ENCODE assay signal across 32 cellular contexts in genomic region chr17:46947236-46947635, GRCh38. TPM values are rescaled to one million over a fixed set of nuclear protein-coding genes. Genes with fewer than 3 reads are reported as not detected.
"Had no signal": no experiment of that assay in that cellular context is flagged by ENCODE, and none has a peak within 500 bp of the region (broad histone marks: within the 10 kb centered on the region; RNA-seq: fewer than 3 reads in every experiment).

No MANE protein-coding gene starts in this region.

- H3K4me3 ChIP-seq: adrenal gland, body of pancreas, cardiac muscle cell, colonic mucosa, gastroesophageal sphincter, skin epidermis, stomach, thyroid gland, upper lobe of right lung had no signal

- H3K36me3 ChIP-seq: adrenal gland, cardiac muscle cell, colonic mucosa, thyroid gland, upper lobe of right lung had no signal

- H3K9me3 Mint-ChIP-seq: activated naive CD8-positive, alpha-beta T cell treated with anti-CD3 and anti-CD28 coated beads for 36 hours; activated T-cell treated with anti-CD3 and anti-CD28 coated beads, Interleukin-2, amount 50 U/mL, for 72 hours; mesothelial cell of epicardium; naive B cell; nephron progenitor cell; stimulated activated naive B cell treated with anti-CD40 and anti-IgM and Interleukin-4, amounts not matched to agents 10 μg/mL and 1 μg/mL and 100 μg/mL, for 72 hours; WTC11 had no signal

- H3K9ac ChIP-seq: parathyroid adenoma had no signal

- DNase-seq: activated CD4-positive, alpha-beta T cell treated with anti-CD3 and anti-CD28 coated beads, Interleukin-2, amount 50 U/mL, for 4 hours; activated naive CD4-positive, alpha-beta T cell treated with Interleukin-2 at 50 U/mL for 16 hours; activated naive CD8-positive, alpha-beta T cell treated with anti-CD3 and anti-CD28 coated beads for 36 hours; activated T-cell treated with anti-CD3 and anti-CD28 coated beads for 4 hours; activated T-cell treated with anti-CD3 and anti-CD28 coated beads, Interleukin-2, amount 50 U/mL, for 72 hours; adrenal gland; aorta; body of pancreas; cerebellar nuclear complex; colonic mucosa; effector memory CD4-positive, alpha-beta T cell; erythroblast; hippocampal formation; naive B cell; nephron progenitor cell; occipital lobe; stimulated activated CD4-positive, alpha-beta T cell treated with anti-CD3 and anti-CD28 coated beads, Interleukin-4, amount 100 ng/mL, for 24 hours; stimulated activated naive B cell treated with anti-CD40 and anti-IgM and Interleukin-4, amounts not matched to agents 10 μg/mL and 1 μg/mL and 100 μg/mL, for 72 hours; stomach; T-helper 2 cell; thyroid gland; upper lobe of right lung had no signal

- H3K27ac Mint-ChIP-seq: activated naive CD8-positive, alpha-beta T cell treated with anti-CD3 and anti-CD28 coated beads for 36 hours; activated T-cell treated with anti-CD3 and anti-CD28 coated beads, Interleukin-2, amount 50 U/mL, for 72 hours; mesothelial cell of epicardium; WTC11 had no signal

- H3K9me3 ChIP-seq: adrenal gland, body of pancreas, colonic mucosa, gastroesophageal sphincter, stomach, thyroid gland, upper lobe of right lung had no signal

- H3K27ac ChIP-seq: adrenal gland, body of pancreas, cardiac muscle cell, colonic mucosa, gastroesophageal sphincter, parathyroid adenoma, skin epidermis, stomach, thyroid gland, upper lobe of right lung had no signal

- H3K36me3 Mint-ChIP-seq: mesothelial cell of epicardium had no signal

- H3K4me3 Mint-ChIP-seq: activated naive CD8-positive, alpha-beta T cell treated with anti-CD3 and anti-CD28 coated beads for 36 hours; activated T-cell treated with anti-CD3 and anti-CD28 coated beads, Interleukin-2, amount 50 U/mL, for 72 hours; mesothelial cell of epicardium; naive B cell; nephron progenitor cell; stimulated activated naive B cell treated with anti-CD40 and anti-IgM and Interleukin-4, amounts not matched to agents 10 μg/mL and 1 μg/mL and 100 μg/mL, for 72 hours; WTC11 had no signal

- H3K27me3 Mint-ChIP-seq: activated naive CD8-positive, alpha-beta T cell treated with anti-CD3 and anti-CD28 coated beads for 36 hours; naive B cell; stimulated activated naive B cell treated with anti-CD40 and anti-IgM and Interleukin-4, amounts not matched to agents 10 μg/mL and 1 μg/mL and 100 μg/mL, for 72 hours had no signal

- H3K27me3 ChIP-seq: adrenal gland, body of pancreas, cardiac muscle cell, colonic mucosa, gastroesophageal sphincter, thyroid gland, upper lobe of right lung had no signal

- H3K4me1 ChIP-seq: colonic mucosa had no signal

- H2AFZ ChIP-seq: parathyroid adenoma had no signal

RNA-seq across cellular contexts. Expression of gene RPRML, which starts 31.8 kb away (rescaled TPM):
- total RNA-seq: activated naive CD8-positive, alpha-beta T cell treated with anti-CD3 and anti-CD28 coated beads for 36 hours; activated T-cell treated with anti-CD3 and anti-CD28 coated beads, Interleukin-2, amount 50 U/mL, for 72 hours; adrenal gland; cardiac muscle cell; colonic mucosa; dermis microvascular lymphatic vessel endothelial cell; kidney epithelial cell; mesothelial cell of epicardium; renal cortical epithelial cell; sciatic nerve; stomach; thyroid gland had no signal
- polyA plus RNA-seq: cardiac muscle cell had no signal
